In the genomic region with DNA sequence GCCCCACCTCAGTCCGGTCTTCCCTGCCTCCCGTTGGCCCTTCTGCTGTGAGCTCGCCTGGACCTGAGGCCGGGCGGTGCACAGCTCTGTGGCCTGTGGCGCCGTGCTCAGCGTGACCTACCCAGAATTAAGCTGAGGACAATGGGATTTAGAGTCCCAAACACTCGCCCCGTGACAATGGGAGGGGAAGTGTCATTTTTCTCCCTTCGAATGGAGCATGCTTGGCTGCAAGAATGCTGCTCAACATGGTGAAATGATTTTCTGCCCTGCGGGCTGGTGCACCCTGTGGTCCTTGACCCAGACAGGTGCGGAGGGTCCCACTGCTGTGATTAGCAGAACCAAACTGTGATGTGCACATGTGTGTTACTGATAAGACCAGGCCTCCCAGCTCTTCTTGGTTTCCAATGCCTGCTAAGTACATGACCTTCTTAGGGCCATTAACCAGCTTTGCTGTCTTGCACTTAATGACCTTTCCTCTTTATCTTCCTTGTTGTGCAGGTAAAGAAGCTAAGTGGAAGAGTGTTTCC, we compare ENCODE assay signal across 8 cellular contexts. TPM values are rescaled to one million over a fixed set of nuclear protein-coding genes. Genes with fewer than 3 reads are reported as not detected.
A peak's percentile ranks its signal among the peaks of the same experiment; 100 is the strongest.
DNase-seq lines count a peak whose midpoint lies in the region; ATAC-seq and TF ChIP-seq lines count a peak whose summit lies in the region.

No MANE protein-coding gene starts in this region.

- H2AFZ ChIP-seq in Karpas-422 (ENCODE audit: low read length) = no peak overlapping the region

- TF ChIP-seq CTCF in AG04450 (IDR thresholded peaks at IDR 0.05; ENCODE audit: low read depth, low read length) (no peak), coronary artery (IDR thresholded peaks at IDR 0.05) (no peak)

- H3K27me3 ChIP-seq in AG04450 (ENCODE audit: control insufficient read depth, insufficient read depth, low read length) (no peaks in the 10 kb centered on the region), Karpas-422 (ENCODE audit: low read length) (no peaks in the 10 kb centered on the region), muscle layer of duodenum (ENCODE audit: low read depth, low read length) (no peaks in the 10 kb centered on the region)

- H3K4me3 ChIP-seq in AG04450 (ENCODE audit: low read depth, low read length) (peak overlapping the region; percentile 83), Karpas-422 (ENCODE audit: low read length) (peak overlapping the region; percentile 84), coronary artery (peak overlapping the region; percentile 81), muscle layer of duodenum (ENCODE audit: low read depth in 1 of 2, low read length in 2 of 2) (peak overlapping the region; percentile 56 to 73)

- ATAC-seq in HG03354 (IDR thresholded peaks at IDR 0.05; ENCODE audit: poor library complexity, severe bottlenecking, unreplicated experiment) = no peak
- ATAC-seq in HG02885 (IDR thresholded peaks at IDR 0.05; ENCODE audit: poor library complexity, unreplicated experiment) = no peak

- H3K27ac ChIP-seq in AG04450 (ENCODE audit: low read depth, low read length) (peak overlapping the region; percentile 98), Karpas-422 (ENCODE audit: low read length) (no peak overlapping the region; the same call in 1 of the 2 replicates), coronary artery (peak overlapping the region; percentile 79 to 92), muscle layer of duodenum (ENCODE audit: low read length) (peak overlapping the region; percentile 92)

- H3K4me2 ChIP-seq in Karpas-422 (ENCODE audit: low read depth, low read length, poor library complexity, severe bottlenecking) = peak overlapping the region; percentile 72

- H4K20me1 ChIP-seq in Karpas-422 (ENCODE audit: insufficient read depth, low read depth, low read length) = no peaks in the 10 kb centered on the region

- POLR2A ChIA-PET in AG04450 (lab: Yijun Ruan, JAX) = no interaction called here

- H3K9me2 ChIP-seq in Karpas-422 (replicated peaks; ENCODE audit: insufficient read depth, low read length) = no peaks in the 10 kb centered on the region

- H3K9ac ChIP-seq in Karpas-422 (ENCODE audit: low read length) = peak overlapping the region; percentile 89

- DNase-seq in AG04450 (ENCODE audit: low read depth, low spot score) (no peak), Karpas-422 (peak; percentile 39), coronary artery (ENCODE audit: low spot score) (no peak), NOMO-1 (lab: John Stamatoyannopoulos, UW; ENCODE audit: unreplicated experiment in 2 of 2) (no peak), NCI-H1930 (lab: John Stamatoyannopoulos, UW) (no peak)

- H3K79me2 ChIP-seq in Karpas-422 (ENCODE audit: low read length) = peaks cover 7% of the 10 kb centered on the region

- H3K36me3 ChIP-seq in Karpas-422 (ENCODE audit: insufficient read depth, low read length) (no peaks in the 10 kb centered on the region), muscle layer of duodenum (ENCODE audit: control insufficient read depth in 1 of 2, insufficient read depth in 2 of 2, low read length in 2 of 2) (no peaks in the 10 kb centered on the region)

- H3K9me3 ChIP-seq in AG04450 (ENCODE audit: control insufficient read depth, insufficient read depth, low read length) (no peaks in the 10 kb centered on the region), Karpas-422 (ENCODE audit: low read length) (no peaks in the 10 kb centered on the region), muscle layer of duodenum (ENCODE audit: control insufficient read depth in 1 of 2, low read length in 2 of 2) (no peaks in the 10 kb centered on the region)

- CTCF ChIA-PET in AG04450 (lab: Charles Lee) = no interaction called here

- H3K4me1 ChIP-seq in Karpas-422 (ENCODE audit: low read length) = peaks cover 3% of the 10 kb centered on the region
- H3K4me1 ChIP-seq in muscle layer of duodenum (ENCODE audit: control insufficient read depth in 1 of 2, insufficient read depth in 2 of 2, low read length in 2 of 2) = peaks cover 0 to 5% of the 10 kb centered on the region in 2 donors

RNA-seq across cellular contexts. Expression of a gene that starts 0.8 kb away (rescaled TPM):
- polyA plus RNA-seq in AG04450 (2011; rRNA removed) = 16.3 and 16.7 TPM in 2 replicates
- polyA minus RNA-seq in AG04450 (2011; rRNA and poly(A)+ RNA removed) = 7.7 and 12.8 TPM in 2 replicates
- 11.6 and 12.5 TPM in 2 replicates for total RNA-seq in Karpas-422 (2014; rRNA removed; shearing (Covaris generic); ENCODE audit: low replicate concordance)

RNA-seq across cellular contexts. Expression of a gene that starts 8.1 kb away (rescaled TPM):
- polyA plus RNA-seq in AG04450 (2011; rRNA removed) = not detected in 2 replicates
- polyA minus RNA-seq in AG04450 (2011; rRNA and poly(A)+ RNA removed) = not detected in 2 replicates
- total RNA-seq in Karpas-422 (2014; rRNA removed; shearing (Covaris generic); ENCODE audit: low replicate concordance) = not detected in 2 replicates

RNA-seq across cellular contexts. Expression of a gene that starts 36.5 kb away (rescaled TPM):
- 75.7 and 76.7 TPM in 2 replicates for polyA plus RNA-seq in AG04450 (2011; rRNA removed)
- 63.3 and 88.0 TPM in 2 replicates for polyA minus RNA-seq in AG04450 (2011; rRNA and poly(A)+ RNA removed)
- 134 and 263 TPM in 2 replicates for total RNA-seq in Karpas-422 (2014; rRNA removed; shearing (Covaris generic); ENCODE audit: low replicate concordance)

RNA-seq across cellular contexts. Expression of a gene that starts 45.7 kb away (rescaled TPM):
- polyA plus RNA-seq in AG04450 (2011; rRNA removed) = not detected in 2 replicates
- not detected in 2 replicates for polyA minus RNA-seq in AG04450 (2011; rRNA and poly(A)+ RNA removed)
- 0.11 TPM in 1 of 2 replicates, not detected in the other for total RNA-seq in Karpas-422 (2014; rRNA removed; shearing (Covaris generic); ENCODE audit: low replicate concordance)

RNA-seq across cellular contexts. Expression of a gene that starts 53.5 kb away (rescaled TPM):
- not detected in 2 replicates for polyA plus RNA-seq in AG04450 (2011; rRNA removed)
- not detected in 2 replicates for polyA minus RNA-seq in AG04450 (2011; rRNA and poly(A)+ RNA removed)
- total RNA-seq in Karpas-422 (2014; rRNA removed; shearing (Covaris generic); ENCODE audit: low replicate concordance) = not detected in 2 replicates
